ENCODE assay signal across 8 cellular contexts in the genomic region with DNA sequence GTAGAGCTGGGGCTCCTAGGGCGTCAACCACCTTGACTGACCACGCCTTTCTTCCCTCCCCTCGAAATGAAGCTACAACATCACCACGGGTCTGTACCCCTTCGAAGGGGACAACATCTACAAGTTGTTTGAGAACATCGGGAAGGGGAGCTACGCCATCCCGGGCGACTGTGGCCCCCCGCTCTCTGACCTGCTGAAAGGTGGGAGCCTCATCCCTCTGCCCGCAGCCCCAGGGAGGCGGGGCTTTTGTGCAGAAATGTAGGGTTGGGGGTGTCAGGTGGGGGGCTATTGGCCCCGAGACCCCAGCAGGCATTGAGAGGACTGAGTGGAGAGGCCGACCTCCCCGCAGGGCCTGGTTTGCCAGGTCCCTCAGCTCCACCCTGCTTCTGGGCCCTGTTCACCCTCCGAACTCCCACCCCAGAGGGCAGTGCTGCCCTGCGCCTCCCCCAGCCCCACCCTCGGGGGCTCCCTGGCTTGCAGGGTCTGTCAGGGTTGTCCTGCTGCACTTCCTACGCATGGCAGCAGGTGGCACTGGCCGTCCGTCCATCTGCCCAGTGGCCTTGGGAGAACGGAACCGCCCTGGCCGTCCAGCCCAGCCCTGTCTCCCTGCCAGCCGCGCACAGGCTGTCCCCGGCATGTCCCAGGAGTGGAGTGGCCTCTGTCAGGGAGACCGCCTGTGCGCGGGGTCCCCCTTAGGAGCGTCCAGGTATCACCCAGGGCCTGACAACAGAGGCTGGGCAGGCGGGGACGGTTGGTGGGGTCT. TPM values are rescaled to one million over a fixed set of nuclear protein-coding genes. Genes with fewer than 3 reads are reported as not detected.
A peak's percentile ranks its signal among the peaks of the same experiment; 100 is the strongest.
DNase-seq lines count a peak whose midpoint lies in the region; ATAC-seq and TF ChIP-seq lines count a peak whose summit lies in the region.

No MANE protein-coding gene starts in this region.

- peaks cover 8% of the 10 kb centered on the region for H3K36me3 ChIP-seq in cardiac muscle cell

- H3K27ac ChIP-seq in cardiac muscle cell: peak overlapping the region; percentile 2

- peak; percentile 65 for DNase-seq in WTC11 (ENCODE audit: low spot score)
- DNase-seq in cardiac muscle cell (ENCODE audit: low read depth in 1 of 2, low spot score in 1 of 2): peak in 1 of 2 donors; percentile 67
- no peak for DNase-seq in retinal pigment epithelial cell (ENCODE audit: low read depth)
- DNase-seq in NCI-H2171 (lab: John Stamatoyannopoulos, UW): no peak
- DNase-seq in NCI-H1417 treated with DMSO at 0.1 percent for 48 hours (lab: John Stamatoyannopoulos, UW): no peak
- no peak for DNase-seq in GF-D8 (lab: John Stamatoyannopoulos, UW)
- DNase-seq in activated CD4-positive, alpha-beta T cell treated with anti-CD3 and anti-CD28 coated beads, Interleukin-2, amount 10 ng/mL, durations not matched to agents 24 days and 14 days: no peak

- intact Hi-C loops in activated CD4-positive, alpha-beta T cell treated with anti-CD3 and anti-CD28 coated beads, Interleukin-2, amount 10 ng/mL, durations not matched to agents 24 days and 14 days (cut with micrococcal nuclease): no loop called here

- POLR2A ChIA-PET in WTC11 (lab: Charles Lee): interaction anchor here (0.6 kb wide), 1 partner anchor 190 kb away, joined by 3 read pairs; no protein-coding TSS in a partner anchor

- H3K36me3 Mint-ChIP-seq in WTC11: peaks cover 3% of the 10 kb centered on the region; the same call in 1 of the 2 replicates
- H3K36me3 Mint-ChIP-seq in activated CD4-positive, alpha-beta T cell treated with anti-CD3 and anti-CD28 coated beads, Interleukin-2, amount 10 ng/mL, durations not matched to agents 24 days and 14 days (ENCODE audit: low read depth): no peaks in the 10 kb centered on the region

- H3K27ac Mint-ChIP-seq in WTC11: no peak overlapping the region
- H3K27ac Mint-ChIP-seq in activated CD4-positive, alpha-beta T cell treated with anti-CD3 and anti-CD28 coated beads, Interleukin-2, amount 10 ng/mL, durations not matched to agents 24 days and 14 days: no peak overlapping the region

- peak; percentile 27 for ATAC-seq in WTC11

- H3K4me3 Mint-ChIP-seq in WTC11: no peak overlapping the region
- no peak overlapping the region for H3K4me3 Mint-ChIP-seq in activated CD4-positive, alpha-beta T cell treated with anti-CD3 and anti-CD28 coated beads, Interleukin-2, amount 10 ng/mL, durations not matched to agents 24 days and 14 days

- no peaks in the 10 kb centered on the region for H3K9me3 Mint-ChIP-seq in WTC11
- no peaks in the 10 kb centered on the region for H3K9me3 Mint-ChIP-seq in activated CD4-positive, alpha-beta T cell treated with anti-CD3 and anti-CD28 coated beads, Interleukin-2, amount 10 ng/mL, durations not matched to agents 24 days and 14 days

- TF ChIP-seq CTCF in GM12873 (IDR thresholded peaks at IDR 0.05; ENCODE audit: insufficient read depth, low read depth, low read length, missing control alignments) (peak; percentile 42), WTC11 (IDR thresholded peaks at IDR 0.05) (peak; percentile 55), cardiac muscle cell (IDR thresholded peaks at IDR 0.05; ENCODE audit: low read depth, low read length) (peak; percentile 67), retinal pigment epithelial cell (conservative IDR thresholded peaks at IDR 0.05; ENCODE audit: low read depth, low read length) (peak; percentile 74)

- no peak overlapping the region for H3K4me3 ChIP-seq in cardiac muscle cell
- no peak overlapping the region for H3K4me3 ChIP-seq in retinal pigment epithelial cell (ENCODE audit: low read length)

- H3K27me3 Mint-ChIP-seq in WTC11 (ENCODE audit: low read depth): no peaks in the 10 kb centered on the region
- H3K27me3 Mint-ChIP-seq in activated CD4-positive, alpha-beta T cell treated with anti-CD3 and anti-CD28 coated beads, Interleukin-2, amount 10 ng/mL, durations not matched to agents 24 days and 14 days: no peaks in the 10 kb centered on the region

- peaks cover 12% of the 10 kb centered on the region for H3K4me1 ChIP-seq in cardiac muscle cell (ENCODE audit: low read depth)

- CTCF ChIA-PET in WTC11 (lab: Charles Lee): interaction anchor here (0.6 to 4.0 kb wide), 20 partner anchors 9 to 220 kb away, joined by 3 to 46 read pairs (median 4); a partner anchor contains a TSS

- H3K9me3 ChIP-seq in cardiac muscle cell (ENCODE audit: low read depth): no peaks in the 10 kb centered on the region

- no peaks in the 10 kb centered on the region for H3K27me3 ChIP-seq in cardiac muscle cell

- H3K4me1 Mint-ChIP-seq in WTC11: peaks cover 17% of the 10 kb centered on the region
- H3K4me1 Mint-ChIP-seq in activated CD4-positive, alpha-beta T cell treated with anti-CD3 and anti-CD28 coated beads, Interleukin-2, amount 10 ng/mL, durations not matched to agents 24 days and 14 days: no peaks in the 10 kb centered on the region

TF ChIP-seq in WTC11, 78 proteins besides CTCF, POLR2A, EP300 and RAD21 (continues in another document):
- TF ChIP-seq JAZF1 (CRISPR knock-in tag; IDR thresholded peaks at IDR 0.05): no peak
- no peak for TF ChIP-seq OVOL2 (CRISPR knock-in tag; IDR thresholded peaks at IDR 0.05; ENCODE audit: borderline replicate concordance)
- no peak for TF ChIP-seq NFATC4 (CRISPR knock-in tag; IDR thresholded peaks at IDR 0.05)
- TF ChIP-seq JUN (CRISPR knock-in tag; IDR thresholded peaks at IDR 0.05): no peak
- TF ChIP-seq, protein P1, sequence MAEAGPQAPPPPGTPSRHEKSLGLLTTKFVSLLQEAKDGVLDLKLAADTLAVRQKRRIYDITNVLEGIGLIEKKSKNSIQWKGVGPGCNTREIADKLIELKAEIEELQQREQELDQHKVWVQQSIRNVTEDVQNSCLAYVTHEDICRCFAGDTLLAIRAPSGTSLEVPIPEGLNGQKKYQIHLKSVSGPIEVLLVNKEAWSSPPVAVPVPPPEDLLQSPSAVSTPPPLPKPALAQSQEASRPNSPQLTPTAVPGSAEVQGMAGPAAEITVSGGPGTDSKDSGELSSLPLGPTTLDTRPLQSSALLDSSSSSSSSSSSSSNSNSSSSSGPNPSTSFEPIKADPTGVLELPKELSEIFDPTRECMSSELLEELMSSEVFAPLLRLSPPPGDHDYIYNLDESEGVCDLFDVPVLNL (CRISPR knock-in tag; IDR thresholded peaks at IDR 0.05; ENCODE audit: borderline replicate concordance, low read depth): no peak
- no peak for TF ChIP-seq TEAD4 (CRISPR knock-in tag; IDR thresholded peaks at IDR 0.05)
- TF ChIP-seq ZNF232 (CRISPR knock-in tag; IDR thresholded peaks at IDR 0.05): no peak
- TF ChIP-seq, protein P2, sequence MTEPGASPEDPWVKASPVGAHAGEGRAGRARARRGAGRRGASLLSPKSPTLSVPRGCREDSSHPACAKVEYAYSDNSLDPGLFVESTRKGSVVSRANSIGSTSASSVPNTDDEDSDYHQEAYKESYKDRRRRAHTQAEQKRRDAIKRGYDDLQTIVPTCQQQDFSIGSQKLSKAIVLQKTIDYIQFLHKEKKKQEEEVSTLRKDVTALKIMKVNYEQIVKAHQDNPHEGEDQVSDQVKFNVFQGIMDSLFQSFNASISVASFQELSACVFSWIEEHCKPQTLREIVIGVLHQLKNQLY (CRISPR knock-in tag; IDR thresholded peaks at IDR 0.05): no peak
- TF ChIP-seq, protein P3, sequence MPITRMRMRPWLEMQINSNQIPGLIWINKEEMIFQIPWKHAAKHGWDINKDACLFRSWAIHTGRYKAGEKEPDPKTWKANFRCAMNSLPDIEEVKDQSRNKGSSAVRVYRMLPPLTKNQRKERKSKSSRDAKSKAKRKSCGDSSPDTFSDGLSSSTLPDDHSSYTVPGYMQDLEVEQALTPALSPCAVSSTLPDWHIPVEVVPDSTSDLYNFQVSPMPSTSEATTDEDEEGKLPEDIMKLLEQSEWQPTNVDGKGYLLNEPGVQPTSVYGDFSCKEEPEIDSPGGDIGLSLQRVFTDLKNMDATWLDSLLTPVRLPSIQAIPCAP (CRISPR knock-in tag; IDR thresholded peaks at IDR 0.05): no peak
- TF ChIP-seq, protein P4, sequence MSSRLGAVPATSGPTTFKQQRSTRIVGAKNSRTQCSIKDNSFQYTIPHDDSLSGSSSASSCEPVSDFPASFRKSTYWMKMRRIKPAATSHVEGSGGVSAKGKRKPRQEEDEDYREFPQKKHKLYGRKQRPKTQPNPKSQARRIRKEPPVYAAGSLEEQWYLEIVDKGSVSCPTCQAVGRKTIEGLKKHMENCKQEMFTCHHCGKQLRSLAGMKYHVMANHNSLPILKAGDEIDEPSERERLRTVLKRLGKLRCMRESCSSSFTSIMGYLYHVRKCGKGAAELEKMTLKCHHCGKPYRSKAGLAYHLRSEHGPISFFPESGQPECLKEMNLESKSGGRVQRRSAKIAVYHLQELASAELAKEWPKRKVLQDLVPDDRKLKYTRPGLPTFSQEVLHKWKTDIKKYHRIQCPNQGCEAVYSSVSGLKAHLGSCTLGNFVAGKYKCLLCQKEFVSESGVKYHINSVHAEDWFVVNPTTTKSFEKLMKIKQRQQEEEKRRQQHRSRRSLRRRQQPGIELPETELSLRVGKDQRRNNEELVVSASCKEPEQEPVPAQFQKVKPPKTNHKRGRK (CRISPR knock-in tag; IDR thresholded peaks at IDR 0.05; ENCODE audit: borderline replicate concordance): no peak

RNA-seq across cellular contexts. Expression of a gene that starts 15.7 kb away (rescaled TPM):
- total RNA-seq in WTC11 (2021) (106 to 112 TPM (median 106 TPM) in 3 replicates), cardiac muscle cell (140 and 180 TPM in 2 replicates)
- polyA plus RNA-seq in cardiac muscle cell: 122 and 154 TPM in 2 replicates
- 70.3 and 70.9 TPM in 2 replicates for total RNA-seq in activated CD4-positive, alpha-beta T cell treated with anti-CD3 and anti-CD28 coated beads, Interleukin-2, amount 10 ng/mL, durations not matched to agents 24 days and 14 days

RNA-seq across cellular contexts. Expression of a gene that starts 16.5 kb away (rescaled TPM):
- total RNA-seq in WTC11 (2021): 21.9 to 23.6 TPM (median 23.4 TPM) in 3 replicates
- total RNA-seq in cardiac muscle cell: 21.1 and 29.1 TPM in 2 replicates
- 22.1 and 30.6 TPM in 2 replicates for polyA plus RNA-seq in cardiac muscle cell
- 1.7 and 1.9 TPM in 2 replicates for total RNA-seq in activated CD4-positive, alpha-beta T cell treated with anti-CD3 and anti-CD28 coated beads, Interleukin-2, amount 10 ng/mL, durations not matched to agents 24 days and 14 days

RNA-seq across cellular contexts. Expression of a gene that starts 20.2 kb away (rescaled TPM):
- 262 to 277 TPM (median 270 TPM) in 3 replicates for total RNA-seq in WTC11 (2021)
- 188 and 355 TPM in 2 replicates for total RNA-seq in cardiac muscle cell
- polyA plus RNA-seq in cardiac muscle cell: 505 and 638 TPM in 2 replicates
- 254 and 269 TPM in 2 replicates for total RNA-seq in activated CD4-positive, alpha-beta T cell treated with anti-CD3 and anti-CD28 coated beads, Interleukin-2, amount 10 ng/mL, durations not matched to agents 24 days and 14 days

RNA-seq across cellular contexts. Expression of a gene that starts 27.1 kb away (rescaled TPM):
- total RNA-seq in WTC11 (2021) (189 to 190 TPM (median 189 TPM) in 3 replicates), cardiac muscle cell (45.6 and 89.2 TPM in 2 replicates)
- polyA plus RNA-seq in cardiac muscle cell: 58.1 and 76.0 TPM in 2 replicates
- 72.3 and 82.4 TPM in 2 replicates for total RNA-seq in activated CD4-positive, alpha-beta T cell treated with anti-CD3 and anti-CD28 coated beads, Interleukin-2, amount 10 ng/mL, durations not matched to agents 24 days and 14 days

RNA-seq across cellular contexts. Expression of a gene that starts 47.3 kb away (rescaled TPM):
- total RNA-seq in WTC11 (2021) (40.7 to 57.3 TPM (median 48.0 TPM) in 3 replicates), cardiac muscle cell (23.0 and 28.5 TPM in 2 replicates)
- polyA plus RNA-seq in cardiac muscle cell: 6.8 and 11.8 TPM in 2 replicates
- total RNA-seq in activated CD4-positive, alpha-beta T cell treated with anti-CD3 and anti-CD28 coated beads, Interleukin-2, amount 10 ng/mL, durations not matched to agents 24 days and 14 days: 97.1 and 98.9 TPM in 2 replicates
